In the genomic region with DNA sequence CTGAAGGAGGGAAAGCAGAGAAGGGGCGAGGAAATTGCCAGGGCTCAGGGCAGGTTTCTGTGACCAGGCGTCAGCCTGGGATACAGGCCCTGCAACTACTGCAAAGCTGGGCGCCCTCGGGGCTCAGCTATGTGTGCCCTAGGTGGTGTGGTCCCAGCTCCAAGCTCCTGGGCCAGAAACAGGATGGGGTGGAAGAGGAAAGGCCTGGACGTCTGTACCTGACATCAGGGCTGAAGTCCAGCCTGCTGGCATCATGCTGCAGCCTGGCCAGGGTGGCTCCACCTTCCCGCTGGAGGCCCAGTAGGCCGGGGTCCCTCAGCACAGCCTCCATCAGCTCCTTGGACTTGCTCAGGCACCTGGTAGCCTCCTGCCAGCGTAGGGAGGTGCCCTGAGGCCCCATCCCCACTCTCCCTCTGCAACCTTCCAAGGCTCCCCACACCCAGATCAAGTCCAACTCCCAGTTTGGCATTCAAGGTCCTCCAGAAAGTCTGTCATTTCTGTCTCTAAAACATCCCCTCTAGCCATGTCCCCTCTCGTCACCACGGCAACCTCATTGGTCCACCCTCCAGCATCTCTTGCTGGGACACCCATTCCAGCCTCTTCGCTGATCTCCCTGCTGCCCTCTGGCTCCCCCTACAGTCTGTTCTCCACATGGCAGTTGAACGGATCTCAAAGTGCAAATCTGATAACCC, we compare ENCODE assay signal across 8 cellular contexts. TPM values are rescaled to one million over a fixed set of nuclear protein-coding genes. Genes with fewer than 3 reads are reported as not detected.
DNase-seq lines count a peak whose midpoint lies in the region; ATAC-seq, FAIRE-seq and TF ChIP-seq lines count a peak whose summit lies in the region.

No MANE protein-coding gene starts in this region.

- TF ChIP-seq CTCF in AG04449 (IDR thresholded peaks at IDR 0.05; ENCODE audit: insufficient read depth, low read length, missing control alignments) (peak; percentile 94), endothelial cell of umbilical vein (IDR thresholded peaks at IDR 0.05; ENCODE audit: extremely low read depth in 1 of 2, insufficient read depth in 1 of 2, low read depth in 1 of 2, low read length in 2 of 2) (peak; percentile 92 to 95)

- TF ChIP-seq POLR2A in endothelial cell of umbilical vein (IDR thresholded peaks at IDR 0.05; ENCODE audit: low read depth, low read length): no peak

- H3K27ac Mint-ChIP-seq in activated CD8-positive, alpha-beta memory T cell treated with anti-CD3 and anti-CD28 coated beads, Interleukin-2, amount 10 ng/mL, durations not matched to agents 7 days and 5 days: no peak overlapping the region

- no peak overlapping the region for H2AFZ ChIP-seq in endothelial cell of umbilical vein (ENCODE audit: low read depth, low read length)

- FAIRE-seq in GM18507 (lab: Jason Lieb, UNC): peak; percentile 84
- FAIRE-seq in endothelial cell of umbilical vein (lab: Jason Lieb, UNC): peak; percentile 86

- no peak overlapping the region for H3K27ac ChIP-seq in endothelial cell of umbilical vein (ENCODE audit: insufficient read depth, low read depth, low read length)

- H3K36me3 Mint-ChIP-seq in activated CD8-positive, alpha-beta memory T cell treated with anti-CD3 and anti-CD28 coated beads, Interleukin-2, amount 10 ng/mL, durations not matched to agents 7 days and 5 days: no peaks in the 10 kb centered on the region

- H3K4me2 ChIP-seq in endothelial cell of umbilical vein (ENCODE audit: insufficient read depth, low read length): no peak overlapping the region

- POLR2A ChIA-PET in AG04449 (lab: Yijun Ruan, JAX) (no interaction called here), endothelial cell of umbilical vein (lab: Charles Lee) (interaction anchor here (0.6 kb wide), 1 partner anchor 56 kb away, joined by 3 read pairs; no protein-coding TSS in a partner anchor)

- H3K4me1 ChIP-seq in endothelial cell of umbilical vein (ENCODE audit: control insufficient read depth, extremely low read depth, insufficient read depth, low read length): peaks cover 10% of the 10 kb centered on the region

- no peaks in the 10 kb centered on the region for H4K20me1 ChIP-seq in endothelial cell of umbilical vein (replicated peaks; ENCODE audit: control insufficient read depth, extremely low read depth, insufficient read depth, low read length)

- no peaks in the 10 kb centered on the region for H3K9me1 ChIP-seq in endothelial cell of umbilical vein (replicated peaks; ENCODE audit: control insufficient read depth, extremely low read depth, insufficient read depth, low read length)

- DNase-seq in AG04449 (ENCODE audit: low read depth, low spot score): no peak
- DNase-seq in GM18507 (ENCODE audit: extremely low spot score, insufficient read length, low read depth): peak; percentile 73
- peak; percentile 7 for DNase-seq in NCI-H774 (lab: John Stamatoyannopoulos, UW)
- peak; percentile 74 for DNase-seq in activated CD8-positive, alpha-beta memory T cell treated with anti-CD3 and anti-CD28 coated beads, Interleukin-2, amount 10 ng/mL, durations not matched to agents 7 days and 5 days
- DNase-seq in endothelial cell of umbilical vein (ENCODE audit: low read depth, low spot score): peak; percentile 65
- DNase-seq in myocyte (ENCODE audit: low read depth): peak; percentile 72
- peak; percentile 20 for DNase-seq in stromal cell of bone marrow (ENCODE audit: low read depth)

- CTCF ChIA-PET in AG04449 (lab: Yijun Ruan, JAX): interaction anchor here (0.8 to 21.1 kb wide), 66 partner anchors 10 to 704 kb away, joined by 3 to 1143 read pairs (median 5); a partner anchor contains a TSS
- CTCF ChIA-PET in activated CD8-positive, alpha-beta memory T cell treated with anti-CD3 and anti-CD28 coated beads, Interleukin-2, amount 10 ng/mL, durations not matched to agents 7 days and 5 days (lab: Charles Lee): interaction anchor here (1.0 to 5.8 kb wide), 28 partner anchors 9 to 658 kb away, joined by 3 to 80 read pairs (median 8); a partner anchor contains a TSS
- CTCF ChIA-PET in endothelial cell of umbilical vein (lab: Charles Lee): interaction anchor here (1.3 to 9.5 kb wide), 22 partner anchors 26 to 658 kb away, joined by 3 to 156 read pairs (median 13); a partner anchor contains a TSS

- no peak overlapping the region for H3K9ac ChIP-seq in endothelial cell of umbilical vein (replicated peaks; ENCODE audit: extremely low read depth, insufficient read depth, low read length)

- ATAC-seq in activated CD8-positive, alpha-beta memory T cell treated with anti-CD3 and anti-CD28 coated beads, Interleukin-2, amount 10 ng/mL, durations not matched to agents 7 days and 5 days: peak; percentile 69
- ATAC-seq in HG03469 (IDR thresholded peaks at IDR 0.05; ENCODE audit: unreplicated experiment): no peak

- no peaks in the 10 kb centered on the region for H3K27me3 ChIP-seq in endothelial cell of umbilical vein (ENCODE audit: control insufficient read depth in 2 of 2, insufficient read depth in 2 of 2, low read length in 2 of 2)

- intact Hi-C loops in endothelial cell of umbilical vein (cut with micrococcal nuclease): loop anchor here (1.0 to 5.0 kb wide), 3 partner anchors 230 to 465 kb away; no protein-coding TSS in a partner anchor

- no TSS peak for BruUV-seq in endothelial cell of umbilical vein (replicated peaks; lab: Mats Ljungman, UMichigan)

- peaks cover 6% of the 10 kb centered on the region for H3K4me1 Mint-ChIP-seq in activated CD8-positive, alpha-beta memory T cell treated with anti-CD3 and anti-CD28 coated beads, Interleukin-2, amount 10 ng/mL, durations not matched to agents 7 days and 5 days

- H3K79me2 ChIP-seq in endothelial cell of umbilical vein (ENCODE audit: control insufficient read depth, insufficient read depth, low read length): no peaks in the 10 kb centered on the region

- no peaks in the 10 kb centered on the region for H3K36me3 ChIP-seq in endothelial cell of umbilical vein (ENCODE audit: control insufficient read depth in 2 of 2, extremely low read depth in 1 of 2, insufficient read depth in 2 of 2, low read length in 2 of 2)

- no peak overlapping the region for H3K4me3 Mint-ChIP-seq in activated CD8-positive, alpha-beta memory T cell treated with anti-CD3 and anti-CD28 coated beads, Interleukin-2, amount 10 ng/mL, durations not matched to agents 7 days and 5 days

- H3K9me3 Mint-ChIP-seq in activated CD8-positive, alpha-beta memory T cell treated with anti-CD3 and anti-CD28 coated beads, Interleukin-2, amount 10 ng/mL, durations not matched to agents 7 days and 5 days (ENCODE audit: low read depth): no peaks in the 10 kb centered on the region

- H3K9me3 ChIP-seq in endothelial cell of umbilical vein (replicated peaks; ENCODE audit: control insufficient read depth, insufficient read depth, low read length): no peaks in the 10 kb centered on the region

- dilution Hi-C loops in endothelial cell of umbilical vein (cut with MboI; ENCODE audit: extremely low pct_ligation_motif_present, low sequenced_read_pairs): no loop called here

- H3K27me3 Mint-ChIP-seq in activated CD8-positive, alpha-beta memory T cell treated with anti-CD3 and anti-CD28 coated beads, Interleukin-2, amount 10 ng/mL, durations not matched to agents 7 days and 5 days: peaks cover 10% of the 10 kb centered on the region

- H3K4me3 ChIP-seq in AG04449 (ENCODE audit: low read depth, low read length) (no peak overlapping the region), endothelial cell of umbilical vein (replicated peaks in 1 of 3; ENCODE audit: insufficient read depth in 1 of 3, low read depth in 1 of 3, low read length in 3 of 3) (no peak overlapping the region)

TF ChIP-seq in endothelial cell of umbilical vein, 7 proteins besides CTCF, POLR2A, EP300 and RAD21:
- no peak for TF ChIP-seq GATA2 (IDR thresholded peaks at IDR 0.05; ENCODE audit: insufficient read depth, insufficient read length, low read depth, low read length)
- no peak for TF ChIP-seq JUN (IDR thresholded peaks at IDR 0.05; ENCODE audit: borderline replicate concordance, insufficient read depth, insufficient read length, low read depth)
- TF ChIP-seq FOS (IDR thresholded peaks at IDR 0.05; ENCODE audit: borderline replicate concordance, insufficient read depth, low read length): no peak
- no peak for TF ChIP-seq POLR2AphosphoS5 (IDR thresholded peaks at IDR 0.05; ENCODE audit: insufficient read depth, low read depth, low read length)
- TF ChIP-seq EZH2 (IDR thresholded peaks at IDR 0.05; ENCODE audit: borderline replicate concordance, low read depth, low read length, severe bottlenecking): no peak
- TF ChIP-seq, protein P1, sequence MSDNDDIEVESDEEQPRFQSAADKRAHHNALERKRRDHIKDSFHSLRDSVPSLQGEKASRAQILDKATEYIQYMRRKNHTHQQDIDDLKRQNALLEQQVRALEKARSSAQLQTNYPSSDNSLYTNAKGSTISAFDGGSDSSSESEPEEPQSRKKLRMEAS (IDR thresholded peaks at IDR 0.05; ENCODE audit: insufficient read depth, insufficient read length): no peak
- TF ChIP-seq MYC (IDR thresholded peaks at IDR 0.05; ENCODE audit: low read depth, low read length): no peak

RNA-seq across cellular contexts. Expression of a gene that starts 38.2 kb away (rescaled TPM):
- not detected for total RNA-seq in activated CD8-positive, alpha-beta memory T cell treated with anti-CD3 and anti-CD28 coated beads, Interleukin-2, amount 10 ng/mL, durations not matched to agents 7 days and 5 days
- 0.51 and 0.58 TPM in 2 replicates for total RNA-seq in endothelial cell of umbilical vein
- 0.36 and 0.37 TPM in 2 replicates for polyA plus RNA-seq in endothelial cell of umbilical vein
- polyA plus RNA-seq in endothelial cell of umbilical vein (2011; cell fraction: cytosol; rRNA removed): 0.13 and 0.25 TPM in 2 replicates
- 0.66 and 34.2 TPM in 2 replicates for polyA plus RNA-seq in endothelial cell of umbilical vein (2011; cell fraction: nucleus; rRNA removed)
- polyA plus RNA-seq in endothelial cell of umbilical vein (2012): 1.5 and 5.8 TPM in 2 replicates
- 0.40 and 0.73 TPM in 2 replicates for polyA minus RNA-seq in endothelial cell of umbilical vein
- not detected for polyA minus RNA-seq in endothelial cell of umbilical vein (2011; cell fraction: cytosol; rRNA and poly(A)+ RNA removed)
- polyA minus RNA-seq in endothelial cell of umbilical vein (2011; cell fraction: nucleus; rRNA and poly(A)+ RNA removed): 0.24 and 0.38 TPM in 2 replicates
- total RNA-seq in myocyte: 0.16 and 0.57 TPM in 2 replicates
- 0.55 TPM for polyA plus RNA-seq in myocyte (2012)

RNA-seq across cellular contexts. Expression of a gene that starts 57.3 kb away (rescaled TPM):
- total RNA-seq in activated CD8-positive, alpha-beta memory T cell treated with anti-CD3 and anti-CD28 coated beads, Interleukin-2, amount 10 ng/mL, durations not matched to agents 7 days and 5 days: under 1 TPM; 0.35 TPM
- total RNA-seq in endothelial cell of umbilical vein (708 and 868 TPM in 2 replicates), myocyte (1.0 and 2.6 TPM in 2 replicates)
- polyA plus RNA-seq in endothelial cell of umbilical vein: 810 and 861 TPM in 2 replicates
- 710 and 739 TPM in 2 replicates for polyA plus RNA-seq in endothelial cell of umbilical vein (2011; cell fraction: cytosol; rRNA removed)
- 680 and 705 TPM in 2 replicates for polyA plus RNA-seq in endothelial cell of umbilical vein (2011; cell fraction: nucleus; rRNA removed)
- polyA plus RNA-seq in endothelial cell of umbilical vein (2012): 931 and 1,022 TPM in 2 replicates
- polyA minus RNA-seq in endothelial cell of umbilical vein: 986 and 1,245 TPM in 2 replicates
- 21.3 TPM for polyA minus RNA-seq in endothelial cell of umbilical vein (2011; cell fraction: cytosol; rRNA and poly(A)+ RNA removed)
- 361 and 435 TPM in 2 replicates for polyA minus RNA-seq in endothelial cell of umbilical vein (2011; cell fraction: nucleus; rRNA and poly(A)+ RNA removed)
- 5.9 TPM for polyA plus RNA-seq in myocyte (2012)

Comparison
In these comparisons a context has a peak if more than half of its experiments do, and no peak if none do; other contexts are left out.
1. RNA of a gene that starts 57.3 kb away (total RNA-seq): 708 to 868 TPM in endothelial cell of umbilical vein; 1.0 to 2.6 TPM in myocyte and 0.35 TPM in activated CD8-positive, alpha-beta memory T cell treated with anti-CD3 and anti-CD28 coated beads, Interleukin-2, amount 10 ng/mL, durations not matched to agents 7 days and 5 days; every median in the first group is over 100 times any median in the second.